In the genomic region with DNA sequence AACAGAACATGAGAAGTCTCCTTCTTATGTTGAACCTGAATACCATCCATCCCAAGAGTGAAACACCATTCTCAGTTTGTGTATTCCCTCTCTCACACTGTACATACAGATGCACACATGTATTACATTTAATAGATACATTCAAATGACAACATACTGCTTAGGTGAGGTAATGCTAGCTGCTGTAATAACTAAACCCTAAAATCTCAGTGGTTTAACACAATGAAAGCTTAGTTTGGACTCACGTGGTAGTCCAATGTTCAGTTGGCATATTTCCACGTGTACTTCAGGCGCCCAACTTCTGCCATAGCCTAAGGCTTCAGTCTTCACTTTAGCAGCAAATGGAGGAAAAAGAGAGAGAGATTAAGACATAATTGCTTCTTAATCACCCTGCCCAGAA, we compare ENCODE assay signal across 26 cellular contexts.
"Had no signal": no experiment of that assay in that cellular context is flagged by ENCODE, and none has a peak within 500 bp of the region (broad histone marks: within the 10 kb centered on the region; RNA-seq: fewer than 3 reads in every experiment).

No MANE protein-coding gene starts in this region.

- ATAC-seq: naive thymus-derived CD8-positive, alpha-beta T cell; natural killer cell treated with Interleukin-12 subunit alpha and Interleukin-12 subunit beta and Interleukin-15 and Interleukin-18, amount 100 ng/mL, for 72 hours; pancreas; psoas muscle; right cardiac atrium; sciatic nerve; stimulated activated effector memory CD8-positive, alpha-beta T cell treated with anti-CD3 and anti-CD28 coated beads, Interleukin-12 subunit alpha, Interleukin-12 subunit beta, amount 100 ng/mL, for 72 hours; stimulated activated naive B cell treated with anti-CD40 and anti-IgM and Interleukin-4, amounts not matched to agents 10 μg/mL and 1 μg/mL and 100 μg/mL, for 72 hours had no signal

- H3K27ac ChIP-seq: neutrophil, pancreas, psoas muscle, skin epidermis, stomach, thoracic aorta, thyroid gland, tibial nerve, upper lobe of left lung, vagina had no signal

- FAIRE-seq: pancreas, urothelium cell line had no signal

- H3K36me3 ChIP-seq: neutrophil, pancreas, stomach, thoracic aorta, thyroid gland, tibial nerve, upper lobe of left lung, vagina had no signal

- H3K4me1 ChIP-seq: pancreas, psoas muscle, stomach, thyroid gland, tibial nerve, upper lobe of left lung, vagina had no signal

- H3K4me3 ChIP-seq: pancreas, psoas muscle, skin epidermis, stomach, thoracic aorta, thyroid gland, tibial nerve, upper lobe of left lung, vagina had no signal

- DNase-seq: naive B cell; nephron progenitor cell; nucleus accumbens; pancreas; psoas muscle; right cardiac atrium; stimulated activated CD4-positive, alpha-beta T cell treated with anti-CD3 and anti-CD28 coated beads, Interleukin-15, amount 100 ng/mL, for 24 hours; stimulated activated CD4-positive, alpha-beta T cell treated with anti-CD3 and anti-CD28 coated beads, Interleukin-2, amount 100 ng/mL, for 24 hours; stimulated activated CD4-positive, alpha-beta T cell treated with anti-CD3 and anti-CD28 coated beads, Interleukin-2, amount 100 ng/mL, for 48 hours; stimulated activated CD4-positive, alpha-beta T cell treated with anti-CD3 and anti-CD28 coated beads, Interleukin-4, amount 100 ng/mL, for 24 hours; stimulated activated naive B cell treated with anti-CD40 and anti-IgM and Interleukin-4, amounts not matched to agents 10 μg/mL and 1 μg/mL and 100 μg/mL, for 72 hours; stimulated activated naive CD4-positive, alpha-beta T cell treated with Interleukin-2 at 50 U/mL for 16 hours; stomach; thyroid gland; trophoblast cell; upper lobe of left lung had no signal

- H3K27me3 ChIP-seq: neutrophil, pancreas, stomach, thyroid gland, tibial nerve, upper lobe of left lung, vagina had no signal

- H3K9me3 ChIP-seq: pancreas, stomach, thoracic aorta, thyroid gland, vagina had no signal
